ENCODE assay signal across 1 cellular context in genomic region chr6:95601133-95601532, GRCh38.
TF ChIP-seq lines count a peak whose summit lies in the region.

No MANE protein-coding gene starts in this region.

TF ChIP-seq in A549, 52 proteins besides CTCF, POLR2A, EP300 and RAD21 (continued from another document):
- no peak for TF ChIP-seq JUN (IDR thresholded peaks at IDR 0.05)
- TF ChIP-seq USF2 (IDR thresholded peaks at IDR 0.05) = no peak
- no peak for TF ChIP-seq EHMT2 (IDR thresholded peaks at IDR 0.05; ENCODE audit: low read depth)
- TF ChIP-seq SMC3 (IDR thresholded peaks at IDR 0.05) = no peak
- TF ChIP-seq ZSCAN20 (CRISPR knock-in tag; IDR thresholded peaks at IDR 0.05) = no peak
- no peak for TF ChIP-seq POLR2AphosphoS2 (conservative IDR thresholded peaks at IDR 0.05; ENCODE audit: low read length)
- TF ChIP-seq BHLHE40 (IDR thresholded peaks at IDR 0.05; ENCODE audit: low read depth, low read length) = no peak
- TF ChIP-seq CBX2 (IDR thresholded peaks at IDR 0.05; ENCODE audit: borderline replicate concordance, low read depth) = no peak
- no peak for TF ChIP-seq FOSB (CRISPR knock-in tag; IDR thresholded peaks at IDR 0.05)
TF ChIP-seq in A549: peak in this region for 0.
